Comparison of ENCODE assay signal across 14 cellular contexts in the genomic region with DNA sequence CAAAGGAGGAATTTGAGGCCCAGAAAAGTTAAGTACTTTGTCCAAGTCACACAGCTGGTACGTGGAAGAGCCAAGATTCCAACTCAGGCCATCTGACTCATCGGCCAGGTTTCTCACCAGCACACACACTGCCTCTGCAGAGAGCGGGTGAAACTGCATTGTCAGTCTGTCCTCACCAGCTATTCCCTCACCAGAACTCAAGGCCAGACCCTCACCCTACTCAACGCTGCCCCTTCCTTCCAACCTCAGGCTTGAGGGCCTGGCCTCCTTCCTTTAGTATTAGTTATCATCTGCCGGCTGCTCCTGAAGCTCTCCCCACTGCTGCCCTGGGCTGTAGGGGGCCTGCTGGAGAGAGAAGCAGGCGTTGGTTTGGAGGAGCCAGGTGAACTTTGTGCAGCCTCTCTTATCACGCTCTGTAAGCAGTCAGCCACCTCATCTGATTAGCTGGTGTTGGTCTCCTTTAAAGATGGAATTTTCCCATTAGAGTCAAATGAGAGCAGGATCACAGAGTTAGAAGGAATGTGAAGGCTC. TPM values are rescaled to one million over a fixed set of nuclear protein-coding genes. Genes with fewer than 3 reads are reported as not detected.
DNase-seq lines count a peak whose midpoint lies in the region; ATAC-seq and TF ChIP-seq lines count a peak whose summit lies in the region.
"Had no signal": no experiment of that assay in that cellular context is flagged by ENCODE, and none has a peak within 500 bp of the region (broad histone marks: within the 10 kb centered on the region; RNA-seq: fewer than 3 reads in every experiment).

No MANE protein-coding gene starts in this region.

- ATAC-seq in activated T-cell treated with anti-CD3 and anti-CD28 coated beads, Interleukin-2, amount 50 U/mL, for 4 hours, result no peak

- no peaks in the 10 kb centered on the region for H3K27me3 ChIP-seq in dorsolateral prefrontal cortex

- DNase-seq in A172 (ENCODE audit: low spot score), result peak; percentile 22
- peak; percentile 67 for DNase-seq in HFFc6
- DNase-seq in astrocyte of the hippocampus (ENCODE audit: low read depth, low spot score), result peak; percentile 60
- DNase-seq in iris pigment epithelial cell (ENCODE audit: low read depth), result peak; percentile 87
- DNase-seq in activated T-cell treated with anti-CD3 and anti-CD28 coated beads, Interleukin-2, amount 50 U/mL, for 4 hours, result no peak
- no peak for DNase-seq in dorsolateral prefrontal cortex
- DNase-seq in stimulated activated CD8-positive, alpha-beta memory T cell treated with anti-CD3 and anti-CD28 coated beads, Interleukin-4, amount 100 ng/mL, for 48 hours, result no peak
- no peak for DNase-seq in NCI-H524 treated with DMSO at 0.1 percent for 48 hours (lab: John Stamatoyannopoulos, UW)
- DNase-seq: activated effector memory CD4-positive, alpha-beta T cell treated with Interleukin-2 at 50 U/mL for 16 hours; NCI-H146; stimulated activated CD4-positive, alpha-beta T cell treated with anti-CD3 and anti-CD28 coated beads, Interleukin-2, amount 100 ng/mL, for 24 hours had no signal

- H3K4me1 Mint-ChIP-seq in HFFc6 (ENCODE audit: low read depth), result peaks cover 29% of the 10 kb centered on the region
- no peaks in the 10 kb centered on the region for H3K4me1 Mint-ChIP-seq in activated T-cell treated with anti-CD3 and anti-CD28 coated beads, Interleukin-2, amount 50 U/mL, for 4 hours (ENCODE audit: low read depth)

- no peak overlapping the region for H3K4me3 ChIP-seq in dorsolateral prefrontal cortex

- H3K36me3 Mint-ChIP-seq in HFFc6 (ENCODE audit: low read depth), result no peaks in the 10 kb centered on the region
- no peaks in the 10 kb centered on the region for H3K36me3 Mint-ChIP-seq in activated T-cell treated with anti-CD3 and anti-CD28 coated beads, Interleukin-2, amount 50 U/mL, for 4 hours (ENCODE audit: insufficient read depth)

- no peak overlapping the region for H3K27ac Mint-ChIP-seq in HFFc6
- H3K27ac Mint-ChIP-seq: dendritic cell treated with granulocyte-macrophage colony-stimulating factor and Interleukin-4, amounts not matched to agents 40 ng/mL and 50 ng/mL, for 4 days had no signal

- H3K27me3 Mint-ChIP-seq in HFFc6 (ENCODE audit: insufficient read depth), result peaks cover 22% of the 10 kb centered on the region
- H3K27me3 Mint-ChIP-seq in activated T-cell treated with anti-CD3 and anti-CD28 coated beads, Interleukin-2, amount 50 U/mL, for 4 hours (ENCODE audit: low read depth), result peaks cover 21% of the 10 kb centered on the region

- H3K27ac ChIP-seq in dorsolateral prefrontal cortex, result no peak overlapping the region
- H3K27ac ChIP-seq: HL-60, RWPE1 had no signal

- no peak for TF ChIP-seq CTCF in HFFc6 (IDR thresholded peaks at IDR 0.05)
- no peak for TF ChIP-seq CTCF in dorsolateral prefrontal cortex (IDR thresholded peaks at IDR 0.05 in 54 of 56, conservative IDR thresholded peaks at IDR 0.05 in 2 of 56; ENCODE audit: low read depth in 1 of 56, partially characterized antibody in 56 of 56)

- no peaks in the 10 kb centered on the region for H3K9me3 Mint-ChIP-seq in HFFc6
- H3K9me3 Mint-ChIP-seq in activated T-cell treated with anti-CD3 and anti-CD28 coated beads, Interleukin-2, amount 50 U/mL, for 4 hours, result no peaks in the 10 kb centered on the region
- H3K9me3 Mint-ChIP-seq: dendritic cell treated with granulocyte-macrophage colony-stimulating factor and Interleukin-4, amounts not matched to agents 40 ng/mL and 50 ng/mL, for 4 days had no signal

- intact Hi-C loops in dorsolateral prefrontal cortex (cut with DNase I), result loop anchor here (5.0 to 10.0 kb wide), 7 partner anchors 84 to 276 kb away; a partner anchor contains a TSS

- H3K4me3 Mint-ChIP-seq in HFFc6, result no peak overlapping the region
- H3K4me3 Mint-ChIP-seq in activated T-cell treated with anti-CD3 and anti-CD28 coated beads, Interleukin-2, amount 50 U/mL, for 4 hours, result no peak overlapping the region
- H3K4me3 Mint-ChIP-seq: dendritic cell treated with granulocyte-macrophage colony-stimulating factor and Interleukin-4, amounts not matched to agents 40 ng/mL and 50 ng/mL, for 4 days had no signal

RNA-seq across cellular contexts. Expression of a gene that starts 16.6 kb away (rescaled TPM):
- 0.69 and 4.1 TPM in 2 replicates for total RNA-seq in A172 (2014; rRNA removed; shearing (Covaris generic))
- 10 to 100 TPM in 5 of 6 experiments, 1 to 10 TPM in 1; 8.7 to 23.8 (median 19.5) TPM for total RNA-seq in HFFc6 (2021; fragmentation: NEBNext Ultra II Directional; extraction: Animal tissue kit (Norgen Biotek cat#: 25700))
- total RNA-seq in activated T-cell treated with anti-CD3 and anti-CD28 coated beads, Interleukin-2, amount 50 U/mL, for 4 hours, result 1 to 10 TPM; 1.8 to 2.5 (median 2.4) TPM
- 1 to 10 TPM in 5 of 120 experiments, under 1 TPM in 6, not detected in 109; 0.42 to 1.9 (median 0.81) TPM for total RNA-seq in dorsolateral prefrontal cortex

RNA-seq across cellular contexts. Expression of a gene that starts 60.0 kb away (rescaled TPM):
- 2.0 and 3.1 TPM in 2 replicates for total RNA-seq in A172 (2014; rRNA removed; shearing (Covaris generic))
- under 1 TPM; 0.06 to 0.38 (median 0.20) TPM for total RNA-seq in HFFc6 (2021; fragmentation: NEBNext Ultra II Directional; extraction: Animal tissue kit (Norgen Biotek cat#: 25700))
- total RNA-seq in activated T-cell treated with anti-CD3 and anti-CD28 coated beads, Interleukin-2, amount 50 U/mL, for 4 hours, result 1 to 10 TPM; 3.5 to 4.9 (median 4.2) TPM
- 10 to 100 TPM; 11.6 to 46.8 (median 28.2) TPM for total RNA-seq in dorsolateral prefrontal cortex

Comparison
In these comparisons a context has a peak if more than half of its experiments do, and no peak if none do; other contexts are left out.
1. DNase-seq: peak in A172 (single experiment), HFFc6 (single experiment), astrocyte of the hippocampus (single experiment) and iris pigment epithelial cell (single experiment); none in activated T-cell treated with anti-CD3 and anti-CD28 coated beads, Interleukin-2, amount 50 U/mL, for 4 hours (single experiment), dorsolateral prefrontal cortex (0 of 10), stimulated activated CD8-positive, alpha-beta memory T cell treated with anti-CD3 and anti-CD28 coated beads, Interleukin-4, amount 100 ng/mL, for 48 hours (single experiment) and NCI-H524 treated with DMSO at 0.1 percent for 48 hours (single experiment).